In genomic region chr12:49188916-49189367, GRCh38 we compare ENCODE assay signal across 8 cellular contexts. TPM values are rescaled to one million over a fixed set of nuclear protein-coding genes. Genes with fewer than 3 reads are reported as not detected.
A peak's percentile ranks its signal among the peaks of the same experiment; 100 is the strongest.
DNase-seq lines count a peak whose midpoint lies in the region; ATAC-seq and TF ChIP-seq lines count a peak whose summit lies in the region.

Gene TUBA1A (minus strand): TSS chr12:49189080. CDS start chr12:49188979, 101 bp downstream.

- peak; percentile 92 for ATAC-seq in HG02870 (IDR thresholded peaks at IDR 0.05; ENCODE audit: unreplicated experiment)
- ATAC-seq in T-helper 17 cell = peak; percentile 89

- in situ Hi-C loops in GM13977 (cut with MboI; ENCODE audit: low pct_unique_long_range_greater_than_20kb, low sequenced_read_pairs, unreplicated experiment) = no loop called here

- H3K9me3 ChIP-seq in T-helper 17 cell (ENCODE audit: control insufficient read depth, low read length, poor library complexity, severe bottlenecking) (no peaks in the 10 kb centered on the region), right atrium auricular region (no peaks in the 10 kb centered on the region), vagina (no peaks in the 10 kb centered on the region)

- H3K27ac ChIP-seq in right atrium auricular region = peak within 1 kb of the TSS; percentile 97 to 100
- peak within 1 kb of the TSS; percentile 99 for H3K27ac ChIP-seq in vagina

- no peaks in the 10 kb centered on the region for H3K27me3 ChIP-seq in right atrium auricular region
- H3K27me3 ChIP-seq in vagina = no peaks in the 10 kb centered on the region

- H3K36me3 ChIP-seq in right atrium auricular region (peaks cover 24% of the 10 kb centered on the region), vagina (peaks cover 0 to 21% of the 10 kb centered on the region in 2 donors)

- peaks cover 18% of the 10 kb centered on the region for H3K4me1 Mint-ChIP-seq in T-helper 17 cell

- intact Hi-C loops in vagina (cut with DNase I) = loop anchor here (2.0 to 5.0 kb wide), 2 partner anchors 43 to 58 kb away; partner anchors contain the start of gene TUBA1B

- H3K4me1 ChIP-seq in right atrium auricular region (peaks cover 0 to 15% of the 10 kb centered on the region in 2 donors), vagina (peaks cover 14% of the 10 kb centered on the region)

- H3K4me3 ChIP-seq in right atrium auricular region (peak within 1 kb of the TSS; percentile 81 to 98), vagina (peak within 1 kb of the TSS; percentile 78 to 97)

- peak in 1 of 2 donors; percentile 94 for TF ChIP-seq POLR2A in vagina (IDR thresholded peaks at IDR 0.05)

- no peaks in the 10 kb centered on the region for H3K27me3 Mint-ChIP-seq in T-helper 17 cell

- peak within 1 kb of the TSS; percentile 96 for H3K27ac Mint-ChIP-seq in T-helper 17 cell

- no peak for TF ChIP-seq CTCF in GM13977 (IDR thresholded peaks at IDR 0.05; ENCODE audit: extremely low read depth, insufficient read depth, missing control alignments)
- no peak for TF ChIP-seq CTCF in right atrium auricular region (IDR thresholded peaks at IDR 0.05)
- no peak for TF ChIP-seq CTCF in vagina (IDR thresholded peaks at IDR 0.05)

- peak within 1 kb of the TSS; percentile 95 for H3K4me3 Mint-ChIP-seq in T-helper 17 cell

- H3K36me3 Mint-ChIP-seq in T-helper 17 cell (ENCODE audit: low read depth) = peaks cover 10% of the 10 kb centered on the region

- DNase-seq in GM13977 (ENCODE audit: low spot score) (peak; percentile 95), NCI-H146 treated with DMSO at 0.1 percent for 48 hours (lab: John Stamatoyannopoulos, UW; ENCODE audit: unreplicated experiment) (peak; percentile 100), T-helper 17 cell (peak; percentile 79 to 91 (median 90)), anterior cingulate cortex (lab: John Stamatoyannopoulos, UW) (peak; percentile 64 to 99 (median 97)), right atrium auricular region (ENCODE audit: low spot score) (peak; percentile 98), pulmonary artery endothelial cell (ENCODE audit: low read depth, low spot score) (peak; percentile 99), vagina (ENCODE audit: extremely low spot score in 2 of 2) (peak in 1 of 2 donors; percentile 99)

RNA-seq across cellular contexts. Expression of gene TUBA1A, which starts in this region (rescaled TPM):
- total RNA-seq in T-helper 17 cell (100 to 1,000 TPM; 282 to 416 TPM), right atrium auricular region (100 to 1,000 TPM; 131 to 241 TPM), pulmonary artery endothelial cell (1,067 and 1,186 TPM in 2 replicates), vagina (236 TPM)
